ENCODE assay signal across 19 cellular contexts in the genomic region with DNA sequence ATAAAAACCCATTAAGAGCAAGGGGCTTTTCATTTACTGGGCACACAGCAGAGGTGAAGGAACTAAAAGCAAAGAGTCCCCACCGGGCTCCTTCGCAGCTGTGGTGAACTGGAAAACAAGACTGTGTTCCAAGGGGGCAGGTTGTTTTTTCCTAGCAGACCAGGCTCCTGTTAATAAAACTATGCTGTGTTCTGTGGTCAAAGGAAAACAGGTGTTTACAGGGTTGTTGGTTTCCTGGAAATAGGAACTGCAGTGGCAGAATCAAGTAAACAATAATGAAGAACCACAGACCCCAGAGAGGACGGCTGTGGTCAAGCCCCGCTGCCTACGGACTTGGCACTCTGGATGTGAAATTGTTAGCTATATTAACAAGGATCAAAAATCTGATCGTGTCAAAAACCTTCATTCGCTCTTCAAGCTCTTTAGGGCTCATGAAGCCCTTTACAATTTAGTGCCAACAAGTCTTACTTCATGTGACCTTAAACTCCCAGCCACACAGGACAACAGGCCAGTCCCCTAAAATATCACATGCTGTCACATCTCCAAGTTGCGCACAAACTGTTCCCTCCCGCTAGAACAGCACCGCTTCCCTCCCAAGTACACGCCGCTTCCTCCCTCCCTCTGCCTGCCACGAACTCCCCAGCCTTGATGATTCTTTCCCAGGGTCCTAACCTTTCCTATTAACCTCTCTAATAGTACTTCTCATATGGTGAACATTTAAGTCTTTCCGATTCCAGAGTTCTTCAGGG.
DNase-seq lines count a peak whose midpoint lies in the region; ATAC-seq and TF ChIP-seq lines count a peak whose summit lies in the region.
"Had no signal": no experiment of that assay in that cellular context is flagged by ENCODE, and none has a peak within 500 bp of the region (broad histone marks: within the 10 kb centered on the region; RNA-seq: fewer than 3 reads in every experiment).

No MANE protein-coding gene starts in this region.

- ATAC-seq in DND-41 (ENCODE audit: insufficient read depth, low read depth), result peak; percentile 44
- peak; percentile 81 for ATAC-seq in sciatic nerve
- ATAC-seq in upper lobe of left lung (ENCODE audit: low FRiP score in 2 of 2), result no peak
- no peak for ATAC-seq in activated CD4-positive, CD25-positive, alpha-beta regulatory T cell treated with anti-CD3 and anti-CD28 coated beads, Interleukin-2, amount 50 U/mL, for 24 hours
- ATAC-seq in HG02642 (IDR thresholded peaks at IDR 0.05; ENCODE audit: poor library complexity, unreplicated experiment), result no peak
- ATAC-seq: left colon had no signal

- peak overlapping the region; percentile 60 for H3K4me2 ChIP-seq in DND-41 (ENCODE audit: insufficient read depth, low read length)

- H3K4me3 ChIP-seq in DND-41 (ENCODE audit: low read depth in 1 of 2, low read length in 2 of 2), result no peak overlapping the region
- no peak overlapping the region for H3K4me3 ChIP-seq in WERI-Rb-1 (ENCODE audit: low read depth, low read length)
- H3K4me3 ChIP-seq in right atrium auricular region, result no peak overlapping the region
- H3K4me3 ChIP-seq in upper lobe of left lung, result no peak overlapping the region
- H3K4me3 ChIP-seq: dorsolateral prefrontal cortex, prostate gland, suprapubic skin had no signal

- intact Hi-C loops in sciatic nerve (cut with DNase I), result no loop called here

- peaks cover 34% of the 10 kb centered on the region for H3K4me1 ChIP-seq in DND-41 (ENCODE audit: insufficient read depth, low read length)
- H3K4me1 ChIP-seq in right atrium auricular region, result peaks cover 0 to 24% of the 10 kb centered on the region in 2 donors
- peaks cover 0 to 3% (median 0%) of the 10 kb centered on the region in 4 donors for H3K4me1 ChIP-seq in upper lobe of left lung
- H3K4me1 ChIP-seq: prostate gland had no signal

- H3K79me2 ChIP-seq in DND-41 (ENCODE audit: insufficient read depth, low read length), result no peaks in the 10 kb centered on the region

- TF ChIP-seq POLR2A in upper lobe of left lung (IDR thresholded peaks at IDR 0.05), result no peak

- H4K20me1 ChIP-seq in DND-41 (ENCODE audit: insufficient read depth, low read length), result no peaks in the 10 kb centered on the region

- H3K9ac ChIP-seq in DND-41 (ENCODE audit: low read depth, low read length), result peak overlapping the region; percentile 53

- TF ChIP-seq CTCF in DND-41 (IDR thresholded peaks at IDR 0.05; ENCODE audit: borderline replicate concordance, extremely low read depth, low read length, poor library complexity, severe bottlenecking) (no peak), WERI-Rb-1 (IDR thresholded peaks at IDR 0.05; ENCODE audit: low read depth, low read length) (no peak), right atrium auricular region (IDR thresholded peaks at IDR 0.05) (no peak), upper lobe of left lung (IDR thresholded peaks at IDR 0.05) (no peak)

- peak overlapping the region; percentile 63 for H2AFZ ChIP-seq in DND-41 (ENCODE audit: low read depth, low read length)

- H3K27ac ChIP-seq in DND-41 (ENCODE audit: low read length), result peak overlapping the region; percentile 88
- H3K27ac ChIP-seq in WERI-Rb-1, result peak overlapping the region; percentile 31
- peak overlapping the region; percentile 52 to 53 for H3K27ac ChIP-seq in right atrium auricular region
- H3K27ac ChIP-seq in upper lobe of left lung, result peak overlapping the region in 2 of 4 donors; percentile 13 to 14
- H3K27ac ChIP-seq: brain microvascular endothelial cell, prostate gland, suprapubic skin had no signal

- H3K9me3 ChIP-seq in DND-41 (ENCODE audit: insufficient read depth, low read length, severe bottlenecking), result no peaks in the 10 kb centered on the region
- H3K9me3 ChIP-seq in WERI-Rb-1 (ENCODE audit: severe bottlenecking), result no peaks in the 10 kb centered on the region
- no peaks in the 10 kb centered on the region for H3K9me3 ChIP-seq in right atrium auricular region
- H3K9me3 ChIP-seq in upper lobe of left lung, result no peaks in the 10 kb centered on the region
- H3K9me3 ChIP-seq: prostate gland, suprapubic skin had no signal

- H3K27me3 ChIP-seq in DND-41 (ENCODE audit: insufficient read depth, low read length, poor library complexity) (no peaks in the 10 kb centered on the region), WERI-Rb-1 (ENCODE audit: insufficient read depth, low read depth, severe bottlenecking) (no peaks in the 10 kb centered on the region), right atrium auricular region (no peaks in the 10 kb centered on the region), upper lobe of left lung (no peaks in the 10 kb centered on the region)
- H3K27me3 ChIP-seq: brain microvascular endothelial cell, dorsolateral prefrontal cortex, suprapubic skin had no signal

- DNase-seq in DND-41 (peak; percentile 39), WERI-Rb-1 (peak; percentile 12), right atrium auricular region (ENCODE audit: low spot score) (no peak), sciatic nerve (ENCODE audit: low spot score) (no peak), upper lobe of left lung (no peak)
- DNase-seq in activated effector memory CD4-positive, alpha-beta T cell treated with Interleukin-2 at 50 U/mL for 16 hours, result no peak
- DNase-seq: activated CD4-positive, alpha-beta T cell treated with anti-CD3 and anti-CD28 coated beads, Interleukin-2, amount 50 U/mL, for 1 hour; activated naive CD4-positive, alpha-beta T cell treated with anti-CD3 and anti-CD28 coated beads, Interleukin-2, amount 50 U/mL, for 16 hours; brain microvascular endothelial cell; COR-L47; dorsolateral prefrontal cortex; GOT3; hypothalamus; left colon; NCI-H526 treated with DMSO at 0.1 percent for 48 hours had no signal

- 83 to 89% methylated on average over 14 of the region's 14 CpGs for WGBS in upper lobe of left lung, 2 donors

- H3K36me3 ChIP-seq in DND-41 (ENCODE audit: insufficient read depth, low read length), result peaks cover 1% of the 10 kb centered on the region; the same call in 1 of the 2 replicates
- H3K36me3 ChIP-seq in WERI-Rb-1, result peaks cover 71% of the 10 kb centered on the region
- no peaks in the 10 kb centered on the region for H3K36me3 ChIP-seq in right atrium auricular region
- H3K36me3 ChIP-seq in upper lobe of left lung, result peaks cover 0 to 2% (median under 1%) of the 10 kb centered on the region in 4 donors
- H3K36me3 ChIP-seq: brain microvascular endothelial cell, prostate gland had no signal

- TF ChIP-seq EP300 in upper lobe of left lung (IDR thresholded peaks at IDR 0.05), result peak in 1 of 4 donors; percentile 35

Comparison
In these comparisons a context has a peak if more than half of its experiments do, and no peak if none do; other contexts are left out.
1. ATAC-seq: peak in DND-41 (single experiment) and sciatic nerve (single experiment); none in upper lobe of left lung (0 of 2), activated CD4-positive, CD25-positive, alpha-beta regulatory T cell treated with anti-CD3 and anti-CD28 coated beads, Interleukin-2, amount 50 U/mL, for 24 hours (0 of 2) and HG02642 (single experiment).
2. DNase-seq: peak in DND-41 (single experiment) and WERI-Rb-1 (single experiment); none in right atrium auricular region (single experiment), sciatic nerve (single experiment), upper lobe of left lung (0 of 2) and activated effector memory CD4-positive, alpha-beta T cell treated with Interleukin-2 at 50 U/mL for 16 hours (single experiment).